In the genomic region with DNA sequence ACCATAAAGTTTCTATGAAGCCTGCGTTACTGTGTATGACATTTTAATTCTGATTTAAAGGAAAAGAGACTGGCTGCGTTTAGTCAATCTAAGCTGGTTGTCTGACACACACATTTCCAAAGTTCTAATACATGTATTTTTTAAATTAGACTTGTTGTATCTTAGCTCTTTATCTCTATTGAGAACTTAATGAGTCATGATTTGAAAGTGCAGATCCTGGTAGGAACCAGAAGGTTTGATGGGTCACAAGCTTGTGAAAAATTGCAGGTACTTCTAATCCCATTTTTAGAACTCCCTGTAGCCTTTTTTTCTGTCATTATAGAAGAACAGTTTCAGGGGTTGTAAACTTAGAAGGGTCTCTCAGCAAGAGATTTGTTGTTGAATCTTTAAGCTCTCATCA, we compare ENCODE assay signal across 25 cellular contexts.
"Had no signal": no experiment of that assay in that cellular context is flagged by ENCODE, and none has a peak within 500 bp of the region (broad histone marks: within the 10 kb centered on the region; RNA-seq: fewer than 3 reads in every experiment).

No MANE protein-coding gene starts in this region.

- H3K4me3 ChIP-seq: gastroesophageal sphincter, hepatocyte, neural progenitor cell, right atrium auricular region, suprapubic skin, tibial nerve had no signal

- H3K4me3 Mint-ChIP-seq: activated naive CD4-positive, alpha-beta T cell treated with anti-CD3 and anti-CD28 coated beads, Interleukin-2, amount 10 ng/mL, durations not matched to agents 7 days and 5 days; activated naive CD8-positive, alpha-beta T cell treated with anti-CD3 and anti-CD28 coated beads, Interleukin-2, amount 10 ng/mL, durations not matched to agents 7 days and 5 days; activated T-helper 1 cell treated with anti-CD3 and anti-CD28 coated beads, Interleukin-12 subunit alpha, Interleukin-12 subunit beta, Interleukin-2, Interleukin-4 antibody, amounts not matched to agents 30 ng/mL and 10 ng/mL and 1 ng/mL, durations not matched to agents 14 hours and 24 hours and 36 hours; naive thymus-derived CD4-positive, alpha-beta T cell; neural progenitor cell had no signal

- H3K27me3 ChIP-seq: brain microvascular endothelial cell, gastroesophageal sphincter, hepatocyte, neural progenitor cell, right atrium auricular region, suprapubic skin, tibial nerve had no signal

- H3K9me3 Mint-ChIP-seq: activated naive CD4-positive, alpha-beta T cell treated with anti-CD3 and anti-CD28 coated beads, Interleukin-2, amount 10 ng/mL, durations not matched to agents 7 days and 5 days; activated T-helper 1 cell treated with anti-CD3 and anti-CD28 coated beads, Interleukin-12 subunit alpha, Interleukin-12 subunit beta, Interleukin-2, Interleukin-4 antibody, amounts not matched to agents 30 ng/mL and 10 ng/mL and 1 ng/mL, durations not matched to agents 14 hours and 24 hours and 36 hours; naive thymus-derived CD4-positive, alpha-beta T cell; neural progenitor cell had no signal

- H3K9ac ChIP-seq: neural progenitor cell had no signal

- H3K27me3 Mint-ChIP-seq: activated naive CD4-positive, alpha-beta T cell treated with anti-CD3 and anti-CD28 coated beads, Interleukin-2, amount 10 ng/mL, durations not matched to agents 7 days and 5 days; activated naive CD8-positive, alpha-beta T cell treated with anti-CD3 and anti-CD28 coated beads, Interleukin-2, amount 10 ng/mL, durations not matched to agents 7 days and 5 days; naive thymus-derived CD4-positive, alpha-beta T cell had no signal

- H3K79me2 ChIP-seq: hepatocyte had no signal

- H3K9me3 ChIP-seq: gastroesophageal sphincter, right atrium auricular region, suprapubic skin, tibial nerve had no signal

- H3K36me3 ChIP-seq: brain microvascular endothelial cell, gastroesophageal sphincter, neural progenitor cell, right atrium auricular region, suprapubic skin, tibial nerve, WERI-Rb-1 had no signal

- H3K4me2 ChIP-seq: hepatocyte, neural progenitor cell had no signal

- H2AFZ ChIP-seq: hepatocyte, neural progenitor cell had no signal

- H3K4me1 ChIP-seq: neural progenitor cell, right atrium auricular region, suprapubic skin had no signal

- H3K36me3 Mint-ChIP-seq: activated naive CD4-positive, alpha-beta T cell treated with anti-CD3 and anti-CD28 coated beads, Interleukin-2, amount 10 ng/mL, durations not matched to agents 7 days and 5 days; neural progenitor cell had no signal

- H3K27ac ChIP-seq: brain microvascular endothelial cell, gastroesophageal sphincter, hepatocyte, neural progenitor cell, right atrium auricular region, suprapubic skin, tibial nerve, WERI-Rb-1 had no signal

- DNase-seq: activated CD4-positive, alpha-beta T cell treated with anti-CD3 and anti-CD28 coated beads for 48 hours; activated CD4-positive, alpha-beta T cell treated with anti-CD3 and anti-CD28 coated beads, Interleukin-2, amount 50 U/mL, for 48 hours; activated CD8-positive, alpha-beta memory T cell treated with anti-CD3 and anti-CD28 coated beads for 24 hours; activated effector memory CD4-positive, alpha-beta T cell treated with anti-CD3 and anti-CD28 coated beads, Interleukin-2, amount 50 U/mL, for 16 hours; activated naive CD4-positive, alpha-beta T cell treated with anti-CD3 and anti-CD28 coated beads, Interleukin-2, amount 10 ng/mL, durations not matched to agents 7 days and 5 days; activated naive CD8-positive, alpha-beta T cell treated with anti-CD3 and anti-CD28 coated beads, Interleukin-2, amount 10 ng/mL, durations not matched to agents 7 days and 5 days; amniotic stem cell; brain microvascular endothelial cell; caudate nucleus; islet precursor cell; left cardiac atrium; midbrain; naive thymus-derived CD4-positive, alpha-beta T cell; occipital lobe; stimulated activated CD4-positive, alpha-beta T cell treated with anti-CD3 and anti-CD28 coated beads, Interleukin-15, amount 100 ng/mL, for 24 hours; stimulated activated CD4-positive, alpha-beta T cell treated with anti-CD3 and anti-CD28 coated beads, Interleukin-2, amount 100 ng/mL, for 24 hours; stimulated activated naive CD4-positive, alpha-beta T cell; WERI-Rb-1 had no signal

- H3K27ac Mint-ChIP-seq: activated naive CD4-positive, alpha-beta T cell treated with anti-CD3 and anti-CD28 coated beads, Interleukin-2, amount 10 ng/mL, durations not matched to agents 7 days and 5 days; activated naive CD8-positive, alpha-beta T cell treated with anti-CD3 and anti-CD28 coated beads, Interleukin-2, amount 10 ng/mL, durations not matched to agents 7 days and 5 days; activated T-helper 1 cell treated with anti-CD3 and anti-CD28 coated beads, Interleukin-12 subunit alpha, Interleukin-12 subunit beta, Interleukin-2, Interleukin-4 antibody, amounts not matched to agents 30 ng/mL and 10 ng/mL and 1 ng/mL, durations not matched to agents 14 hours and 24 hours and 36 hours; naive thymus-derived CD4-positive, alpha-beta T cell; neural progenitor cell had no signal
